Comparison of ENCODE assay signal across 1 cellular context in genomic region chrX:15334561-15334960, GRCh38.
TF ChIP-seq lines count a peak whose summit lies in the region.

No MANE protein-coding gene starts in this region.

TF ChIP-seq in HepG2, 621 proteins besides CTCF, POLR2A, EP300 and RAD21:
- TF ChIP-seq ZNF432 (CRISPR knock-in tag; IDR thresholded peaks at IDR 0.05; ENCODE audit: borderline replicate concordance) (no peak), ZNF672 (CRISPR knock-in tag; IDR thresholded peaks at IDR 0.05) (no peak), CBX2 (IDR thresholded peaks at IDR 0.05; ENCODE audit: low read depth, low read length) (no peak), CBX2 (CRISPR knock-in tag; IDR thresholded peaks at IDR 0.05; ENCODE audit: low read depth) (no peak), SMYD3 (CRISPR knock-in tag; IDR thresholded peaks at IDR 0.05) (no peak), FOSL2 (CRISPR knock-in tag; IDR thresholded peaks at IDR 0.05) (no peak), TSC22D2 (CRISPR knock-in tag; IDR thresholded peaks at IDR 0.05; ENCODE audit: borderline replicate concordance) (no peak), ZBTB21 (CRISPR knock-in tag; IDR thresholded peaks at IDR 0.05) (no peak), THAP8 (CRISPR knock-in tag; IDR thresholded peaks at IDR 0.05; ENCODE audit: borderline replicate concordance) (no peak), ERF (CRISPR knock-in tag; IDR thresholded peaks at IDR 0.05) (no peak), ZNF788 (CRISPR knock-in tag; IDR thresholded peaks at IDR 0.05; ENCODE audit: borderline replicate concordance) (no peak), TCF7 (IDR thresholded peaks at IDR 0.05; ENCODE audit: low read depth) (no peak)
- TF ChIP-seq, protein P1, sequence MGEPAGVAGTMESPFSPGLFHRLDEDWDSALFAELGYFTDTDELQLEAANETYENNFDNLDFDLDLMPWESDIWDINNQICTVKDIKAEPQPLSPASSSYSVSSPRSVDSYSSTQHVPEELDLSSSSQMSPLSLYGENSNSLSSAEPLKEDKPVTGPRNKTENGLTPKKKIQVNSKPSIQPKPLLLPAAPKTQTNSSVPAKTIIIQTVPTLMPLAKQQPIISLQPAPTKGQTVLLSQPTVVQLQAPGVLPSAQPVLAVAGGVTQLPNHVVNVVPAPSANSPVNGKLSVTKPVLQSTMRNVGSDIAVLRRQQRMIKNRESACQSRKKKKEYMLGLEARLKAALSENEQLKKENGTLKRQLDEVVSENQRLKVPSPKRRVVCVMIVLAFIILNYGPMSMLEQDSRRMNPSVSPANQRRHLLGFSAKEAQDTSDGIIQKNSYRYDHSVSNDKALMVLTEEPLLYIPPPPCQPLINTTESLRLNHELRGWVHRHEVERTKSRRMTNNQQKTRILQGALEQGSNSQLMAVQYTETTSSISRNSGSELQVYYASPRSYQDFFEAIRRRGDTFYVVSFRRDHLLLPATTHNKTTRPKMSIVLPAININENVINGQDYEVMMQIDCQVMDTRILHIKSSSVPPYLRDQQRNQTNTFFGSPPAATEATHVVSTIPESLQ (CRISPR knock-in tag; conservative IDR thresholded peaks at IDR 0.05) = no peak
- TF ChIP-seq, protein P2, sequence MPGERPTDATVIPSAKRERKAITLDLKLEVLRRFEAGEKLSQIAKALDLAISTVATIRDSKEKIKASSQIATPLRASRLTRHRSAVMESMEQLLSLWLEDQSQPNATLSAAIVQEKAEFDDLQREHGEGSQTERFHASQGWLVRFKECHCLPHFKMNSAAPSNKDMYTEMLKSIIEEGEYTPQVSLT (CRISPR knock-in tag; IDR thresholded peaks at IDR 0.05; ENCODE audit: borderline replicate concordance, low read depth) = no peak
- TF ChIP-seq, protein P3, sequence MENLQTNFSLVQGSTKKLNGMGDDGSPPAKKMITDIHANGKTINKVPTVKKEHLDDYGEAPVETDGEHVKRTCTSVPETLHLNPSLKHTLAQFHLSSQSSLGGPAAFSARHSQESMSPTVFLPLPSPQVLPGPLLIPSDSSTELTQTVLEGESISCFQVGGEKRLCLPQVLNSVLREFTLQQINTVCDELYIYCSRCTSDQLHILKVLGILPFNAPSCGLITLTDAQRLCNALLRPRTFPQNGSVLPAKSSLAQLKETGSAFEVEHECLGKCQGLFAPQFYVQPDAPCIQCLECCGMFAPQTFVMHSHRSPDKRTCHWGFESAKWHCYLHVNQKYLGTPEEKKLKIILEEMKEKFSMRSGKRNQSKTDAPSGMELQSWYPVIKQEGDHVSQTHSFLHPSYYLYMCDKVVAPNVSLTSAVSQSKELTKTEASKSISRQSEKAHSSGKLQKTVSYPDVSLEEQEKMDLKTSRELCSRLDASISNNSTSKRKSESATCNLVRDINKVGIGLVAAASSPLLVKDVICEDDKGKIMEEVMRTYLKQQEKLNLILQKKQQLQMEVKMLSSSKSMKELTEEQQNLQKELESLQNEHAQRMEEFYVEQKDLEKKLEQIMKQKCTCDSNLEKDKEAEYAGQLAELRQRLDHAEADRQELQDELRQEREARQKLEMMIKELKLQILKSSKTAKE (CRISPR knock-in tag; IDR thresholded peaks at IDR 0.05; ENCODE audit: borderline replicate concordance) = no peak
